Comparison of ENCODE assay signal across 1 cellular context in the genomic region with DNA sequence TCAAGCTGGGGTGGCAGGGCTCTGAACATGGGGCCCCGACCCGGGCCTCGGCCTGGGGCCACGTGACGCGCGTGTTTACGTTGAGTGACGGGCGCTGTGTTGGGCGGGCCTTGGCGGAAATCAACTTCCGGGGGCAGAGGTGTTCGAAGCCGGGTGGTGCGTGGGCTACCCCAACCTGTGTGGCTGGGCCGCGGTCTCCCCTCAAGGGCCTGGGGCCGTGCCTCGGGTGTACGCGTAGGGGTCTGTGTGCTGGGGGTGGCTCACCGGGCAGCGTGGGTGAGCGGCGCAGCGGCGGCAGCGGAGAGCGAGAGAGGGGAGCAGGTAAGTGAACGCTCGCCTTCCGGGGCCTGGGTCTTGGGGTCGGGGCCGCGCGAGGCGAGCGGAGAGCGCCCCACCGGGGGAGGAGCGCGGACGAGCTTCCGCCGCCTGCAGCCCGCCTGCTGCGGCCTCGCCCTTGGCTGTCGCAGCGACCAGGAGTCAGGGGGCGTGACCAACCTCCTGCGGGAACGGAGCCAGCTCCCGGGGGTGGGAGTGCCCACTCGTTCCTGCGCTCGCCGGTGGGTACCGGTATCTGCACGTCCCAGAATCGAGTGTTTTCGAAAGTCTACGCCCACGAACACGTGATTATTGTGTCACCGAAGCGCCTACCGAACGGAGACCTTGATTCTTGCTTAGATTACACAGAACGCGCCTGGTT.
A peak's percentile ranks its signal among the peaks of the same experiment; 100 is the strongest.
TF ChIP-seq lines count a peak whose summit lies in the region.

A gene with protein sequence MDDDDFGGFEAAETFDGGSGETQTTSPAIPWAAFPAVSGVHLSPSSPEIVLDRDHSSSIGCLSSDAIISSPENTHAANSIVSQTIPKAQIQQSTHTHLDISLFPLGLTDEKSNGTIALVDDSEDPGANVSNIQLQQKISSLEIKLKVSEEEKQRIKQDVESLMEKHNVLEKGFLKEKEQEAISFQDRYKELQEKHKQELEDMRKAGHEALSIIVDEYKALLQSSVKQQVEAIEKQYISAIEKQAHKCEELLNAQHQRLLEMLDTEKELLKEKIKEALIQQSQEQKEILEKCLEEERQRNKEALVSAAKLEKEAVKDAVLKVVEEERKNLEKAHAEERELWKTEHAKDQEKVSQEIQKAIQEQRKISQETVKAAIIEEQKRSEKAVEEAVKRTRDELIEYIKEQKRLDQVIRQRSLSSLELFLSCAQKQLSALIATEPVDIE (plus strand): TSS at position 136 of the 697 bp plus-strand sequence. CDS start 66,760 bp downstream, outside the sequence.

TF ChIP-seq in K562, 482 proteins besides CTCF, POLR2A, EP300 and RAD21 (continued from another document and continues in another):
- TF ChIP-seq, protein P1, sequence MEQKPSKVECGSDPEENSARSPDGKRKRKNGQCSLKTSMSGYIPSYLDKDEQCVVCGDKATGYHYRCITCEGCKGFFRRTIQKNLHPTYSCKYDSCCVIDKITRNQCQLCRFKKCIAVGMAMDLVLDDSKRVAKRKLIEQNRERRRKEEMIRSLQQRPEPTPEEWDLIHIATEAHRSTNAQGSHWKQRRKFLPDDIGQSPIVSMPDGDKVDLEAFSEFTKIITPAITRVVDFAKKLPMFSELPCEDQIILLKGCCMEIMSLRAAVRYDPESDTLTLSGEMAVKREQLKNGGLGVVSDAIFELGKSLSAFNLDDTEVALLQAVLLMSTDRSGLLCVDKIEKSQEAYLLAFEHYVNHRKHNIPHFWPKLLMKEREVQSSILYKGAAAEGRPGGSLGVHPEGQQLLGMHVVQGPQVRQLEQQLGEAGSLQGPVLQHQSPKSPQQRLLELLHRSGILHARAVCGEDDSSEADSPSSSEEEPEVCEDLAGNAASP (IDR thresholded peaks at IDR 0.05): no peak
- TF ChIP-seq NFIX (CRISPR knock-in tag; IDR thresholded peaks at IDR 0.05; ENCODE audit: low read depth) (0 out of 2 replicates have a peak, but pooled peaks have one; percentile 7), NCOA2 (IDR thresholded peaks at IDR 0.05; ENCODE audit: partially characterized antibody in 2 of 2) (no peak), SMARCC2 (IDR thresholded peaks at IDR 0.05; ENCODE audit: low read depth) (no peak), TBP (optimal IDR thresholded peaks at IDR 0.05; ENCODE audit: low read depth, low read length) (peak; percentile 58), ARID2 (IDR thresholded peaks at IDR 0.05) (no peak), BRF1 (IDR thresholded peaks at IDR 0.05; ENCODE audit: borderline replicate concordance, extremely low read depth, insufficient read length) (no peak), TARDBP (IDR thresholded peaks at IDR 0.05) (peak; percentile 71; the same call in 1 of the 2 replicates), MTA2 (IDR thresholded peaks at IDR 0.05; ENCODE audit: low read depth) (peak; percentile 29; the same call in 1 of the 2 replicates), ZFP30 (CRISPR knock-in tag; IDR thresholded peaks at IDR 0.05; ENCODE audit: borderline replicate concordance) (no peak), U2AF1 (optimal IDR thresholded peaks at IDR 0.05; ENCODE audit: low read depth, low read length) (peak; percentile 91), ZNF79 (CRISPR knock-in tag; IDR thresholded peaks at IDR 0.05; ENCODE audit: low read depth) (no peak), TEAD1 (CRISPR knock-in tag; IDR thresholded peaks at IDR 0.05) (peak; percentile 1 to 72; a peak in 1 of 4 replicates), RFX5 (IDR thresholded peaks at IDR 0.05; ENCODE audit: low read depth, low read length) (no peak), ETS2 (tag; IDR thresholded peaks at IDR 0.05; ENCODE audit: borderline replicate concordance, poor library complexity, severe bottlenecking) (no peak), POLR3A (IDR thresholded peaks at IDR 0.05; ENCODE audit: borderline replicate concordance, extremely low read depth, insufficient read depth, insufficient read length) (no peak), MCM2 (IDR thresholded peaks at IDR 0.05; ENCODE audit: low read depth) (no peak), MCM3 (IDR thresholded peaks at IDR 0.05) (no peak), HDAC3 (IDR thresholded peaks at IDR 0.05; ENCODE audit: borderline replicate concordance, partially characterized antibody) (no peak), MEF2A (IDR thresholded peaks at IDR 0.05; ENCODE audit: control insufficient read depth, low read depth, low read length) (no peak), HMG20A (CRISPR knock-in tag; conservative IDR thresholded peaks at IDR 0.05) (no peak), MYBL2 (IDR thresholded peaks at IDR 0.05; ENCODE audit: low read depth) (no peak), MYBL2 (CRISPR knock-in tag; IDR thresholded peaks at IDR 0.05; ENCODE audit: borderline replicate concordance) (no peak), FUS (optimal IDR thresholded peaks at IDR 0.05; ENCODE audit: low read depth, low read length) (no peak)
- TF ChIP-seq, protein P2, sequence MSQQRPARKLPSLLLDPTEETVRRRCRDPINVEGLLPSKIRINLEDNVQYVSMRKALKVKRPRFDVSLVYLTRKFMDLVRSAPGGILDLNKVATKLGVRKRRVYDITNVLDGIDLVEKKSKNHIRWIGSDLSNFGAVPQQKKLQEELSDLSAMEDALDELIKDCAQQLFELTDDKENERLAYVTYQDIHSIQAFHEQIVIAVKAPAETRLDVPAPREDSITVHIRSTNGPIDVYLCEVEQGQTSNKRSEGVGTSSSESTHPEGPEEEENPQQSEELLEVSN (IDR thresholded peaks at IDR 0.05; ENCODE audit: borderline replicate concordance in 1 of 2, extremely low read depth in 1 of 2, insufficient read depth in 1 of 2, insufficient read length in 1 of 2, low read depth in 1 of 2, low read length in 1 of 2, poor library complexity in 1 of 2, severe bottlenecking in 1 of 2): peak; percentile 88 to 90
- TF ChIP-seq, protein P3, sequence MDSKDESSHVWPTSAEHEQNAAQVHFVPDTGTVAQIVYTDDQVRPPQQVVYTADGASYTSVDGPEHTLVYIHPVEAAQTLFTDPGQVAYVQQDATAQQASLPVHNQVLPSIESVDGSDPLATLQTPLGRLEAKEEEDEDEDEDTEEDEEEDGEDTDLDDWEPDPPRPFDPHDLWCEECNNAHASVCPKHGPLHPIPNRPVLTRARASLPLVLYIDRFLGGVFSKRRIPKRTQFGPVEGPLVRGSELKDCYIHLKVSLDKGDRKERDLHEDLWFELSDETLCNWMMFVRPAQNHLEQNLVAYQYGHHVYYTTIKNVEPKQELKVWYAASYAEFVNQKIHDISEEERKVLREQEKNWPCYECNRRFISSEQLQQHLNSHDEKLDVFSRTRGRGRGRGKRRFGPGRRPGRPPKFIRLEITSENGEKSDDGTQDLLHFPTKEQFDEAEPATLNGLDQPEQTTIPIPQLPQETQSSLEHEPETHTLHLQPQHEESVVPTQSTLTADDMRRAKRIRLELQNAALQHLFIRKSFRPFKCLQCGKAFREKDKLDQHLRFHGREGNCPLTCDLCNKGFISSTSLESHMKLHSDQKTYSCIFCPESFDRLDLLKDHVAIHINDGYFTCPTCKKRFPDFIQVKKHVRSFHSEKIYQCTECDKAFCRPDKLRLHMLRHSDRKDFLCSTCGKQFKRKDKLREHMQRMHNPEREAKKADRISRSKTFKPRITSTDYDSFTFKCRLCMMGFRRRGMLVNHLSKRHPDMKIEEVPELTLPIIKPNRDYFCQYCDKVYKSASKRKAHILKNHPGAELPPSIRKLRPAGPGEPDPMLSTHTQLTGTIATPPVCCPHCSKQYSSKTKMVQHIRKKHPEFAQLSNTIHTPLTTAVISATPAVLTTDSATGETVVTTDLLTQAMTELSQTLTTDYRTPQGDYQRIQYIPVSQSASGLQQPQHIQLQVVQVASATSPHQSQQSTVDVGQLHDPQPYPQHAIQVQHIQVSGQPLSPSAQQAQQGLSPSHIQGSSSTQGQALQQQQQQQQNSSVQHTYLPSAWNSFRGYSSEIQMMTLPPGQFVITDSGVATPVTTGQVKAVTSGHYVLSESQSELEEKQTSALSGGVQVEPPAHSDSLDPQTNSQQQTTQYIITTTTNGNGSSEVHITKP (IDR thresholded peaks at IDR 0.05; ENCODE audit: partially characterized antibody): peak; percentile 24
- TF ChIP-seq, protein P4, sequence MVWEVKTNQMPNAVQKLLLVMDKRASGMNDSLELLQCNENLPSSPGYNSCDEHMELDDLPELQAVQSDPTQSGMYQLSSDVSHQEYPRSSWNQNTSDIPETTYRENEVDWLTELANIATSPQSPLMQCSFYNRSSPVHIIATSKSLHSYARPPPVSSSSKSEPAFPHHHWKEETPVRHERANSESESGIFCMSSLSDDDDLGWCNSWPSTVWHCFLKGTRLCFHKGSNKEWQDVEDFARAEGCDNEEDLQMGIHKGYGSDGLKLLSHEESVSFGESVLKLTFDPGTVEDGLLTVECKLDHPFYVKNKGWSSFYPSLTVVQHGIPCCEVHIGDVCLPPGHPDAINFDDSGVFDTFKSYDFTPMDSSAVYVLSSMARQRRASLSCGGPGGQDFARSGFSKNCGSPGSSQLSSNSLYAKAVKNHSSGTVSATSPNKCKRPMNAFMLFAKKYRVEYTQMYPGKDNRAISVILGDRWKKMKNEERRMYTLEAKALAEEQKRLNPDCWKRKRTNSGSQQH (CRISPR knock-in tag; IDR thresholded peaks at IDR 0.05): no peak
- TF ChIP-seq, protein P5, sequence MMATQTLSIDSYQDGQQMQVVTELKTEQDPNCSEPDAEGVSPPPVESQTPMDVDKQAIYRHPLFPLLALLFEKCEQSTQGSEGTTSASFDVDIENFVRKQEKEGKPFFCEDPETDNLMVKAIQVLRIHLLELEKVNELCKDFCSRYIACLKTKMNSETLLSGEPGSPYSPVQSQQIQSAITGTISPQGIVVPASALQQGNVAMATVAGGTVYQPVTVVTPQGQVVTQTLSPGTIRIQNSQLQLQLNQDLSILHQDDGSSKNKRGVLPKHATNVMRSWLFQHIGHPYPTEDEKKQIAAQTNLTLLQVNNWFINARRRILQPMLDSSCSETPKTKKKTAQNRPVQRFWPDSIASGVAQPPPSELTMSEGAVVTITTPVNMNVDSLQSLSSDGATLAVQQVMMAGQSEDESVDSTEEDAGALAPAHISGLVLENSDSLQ (IDR thresholded peaks at IDR 0.05): peak; percentile 99
- TF ChIP-seq, protein P6, sequence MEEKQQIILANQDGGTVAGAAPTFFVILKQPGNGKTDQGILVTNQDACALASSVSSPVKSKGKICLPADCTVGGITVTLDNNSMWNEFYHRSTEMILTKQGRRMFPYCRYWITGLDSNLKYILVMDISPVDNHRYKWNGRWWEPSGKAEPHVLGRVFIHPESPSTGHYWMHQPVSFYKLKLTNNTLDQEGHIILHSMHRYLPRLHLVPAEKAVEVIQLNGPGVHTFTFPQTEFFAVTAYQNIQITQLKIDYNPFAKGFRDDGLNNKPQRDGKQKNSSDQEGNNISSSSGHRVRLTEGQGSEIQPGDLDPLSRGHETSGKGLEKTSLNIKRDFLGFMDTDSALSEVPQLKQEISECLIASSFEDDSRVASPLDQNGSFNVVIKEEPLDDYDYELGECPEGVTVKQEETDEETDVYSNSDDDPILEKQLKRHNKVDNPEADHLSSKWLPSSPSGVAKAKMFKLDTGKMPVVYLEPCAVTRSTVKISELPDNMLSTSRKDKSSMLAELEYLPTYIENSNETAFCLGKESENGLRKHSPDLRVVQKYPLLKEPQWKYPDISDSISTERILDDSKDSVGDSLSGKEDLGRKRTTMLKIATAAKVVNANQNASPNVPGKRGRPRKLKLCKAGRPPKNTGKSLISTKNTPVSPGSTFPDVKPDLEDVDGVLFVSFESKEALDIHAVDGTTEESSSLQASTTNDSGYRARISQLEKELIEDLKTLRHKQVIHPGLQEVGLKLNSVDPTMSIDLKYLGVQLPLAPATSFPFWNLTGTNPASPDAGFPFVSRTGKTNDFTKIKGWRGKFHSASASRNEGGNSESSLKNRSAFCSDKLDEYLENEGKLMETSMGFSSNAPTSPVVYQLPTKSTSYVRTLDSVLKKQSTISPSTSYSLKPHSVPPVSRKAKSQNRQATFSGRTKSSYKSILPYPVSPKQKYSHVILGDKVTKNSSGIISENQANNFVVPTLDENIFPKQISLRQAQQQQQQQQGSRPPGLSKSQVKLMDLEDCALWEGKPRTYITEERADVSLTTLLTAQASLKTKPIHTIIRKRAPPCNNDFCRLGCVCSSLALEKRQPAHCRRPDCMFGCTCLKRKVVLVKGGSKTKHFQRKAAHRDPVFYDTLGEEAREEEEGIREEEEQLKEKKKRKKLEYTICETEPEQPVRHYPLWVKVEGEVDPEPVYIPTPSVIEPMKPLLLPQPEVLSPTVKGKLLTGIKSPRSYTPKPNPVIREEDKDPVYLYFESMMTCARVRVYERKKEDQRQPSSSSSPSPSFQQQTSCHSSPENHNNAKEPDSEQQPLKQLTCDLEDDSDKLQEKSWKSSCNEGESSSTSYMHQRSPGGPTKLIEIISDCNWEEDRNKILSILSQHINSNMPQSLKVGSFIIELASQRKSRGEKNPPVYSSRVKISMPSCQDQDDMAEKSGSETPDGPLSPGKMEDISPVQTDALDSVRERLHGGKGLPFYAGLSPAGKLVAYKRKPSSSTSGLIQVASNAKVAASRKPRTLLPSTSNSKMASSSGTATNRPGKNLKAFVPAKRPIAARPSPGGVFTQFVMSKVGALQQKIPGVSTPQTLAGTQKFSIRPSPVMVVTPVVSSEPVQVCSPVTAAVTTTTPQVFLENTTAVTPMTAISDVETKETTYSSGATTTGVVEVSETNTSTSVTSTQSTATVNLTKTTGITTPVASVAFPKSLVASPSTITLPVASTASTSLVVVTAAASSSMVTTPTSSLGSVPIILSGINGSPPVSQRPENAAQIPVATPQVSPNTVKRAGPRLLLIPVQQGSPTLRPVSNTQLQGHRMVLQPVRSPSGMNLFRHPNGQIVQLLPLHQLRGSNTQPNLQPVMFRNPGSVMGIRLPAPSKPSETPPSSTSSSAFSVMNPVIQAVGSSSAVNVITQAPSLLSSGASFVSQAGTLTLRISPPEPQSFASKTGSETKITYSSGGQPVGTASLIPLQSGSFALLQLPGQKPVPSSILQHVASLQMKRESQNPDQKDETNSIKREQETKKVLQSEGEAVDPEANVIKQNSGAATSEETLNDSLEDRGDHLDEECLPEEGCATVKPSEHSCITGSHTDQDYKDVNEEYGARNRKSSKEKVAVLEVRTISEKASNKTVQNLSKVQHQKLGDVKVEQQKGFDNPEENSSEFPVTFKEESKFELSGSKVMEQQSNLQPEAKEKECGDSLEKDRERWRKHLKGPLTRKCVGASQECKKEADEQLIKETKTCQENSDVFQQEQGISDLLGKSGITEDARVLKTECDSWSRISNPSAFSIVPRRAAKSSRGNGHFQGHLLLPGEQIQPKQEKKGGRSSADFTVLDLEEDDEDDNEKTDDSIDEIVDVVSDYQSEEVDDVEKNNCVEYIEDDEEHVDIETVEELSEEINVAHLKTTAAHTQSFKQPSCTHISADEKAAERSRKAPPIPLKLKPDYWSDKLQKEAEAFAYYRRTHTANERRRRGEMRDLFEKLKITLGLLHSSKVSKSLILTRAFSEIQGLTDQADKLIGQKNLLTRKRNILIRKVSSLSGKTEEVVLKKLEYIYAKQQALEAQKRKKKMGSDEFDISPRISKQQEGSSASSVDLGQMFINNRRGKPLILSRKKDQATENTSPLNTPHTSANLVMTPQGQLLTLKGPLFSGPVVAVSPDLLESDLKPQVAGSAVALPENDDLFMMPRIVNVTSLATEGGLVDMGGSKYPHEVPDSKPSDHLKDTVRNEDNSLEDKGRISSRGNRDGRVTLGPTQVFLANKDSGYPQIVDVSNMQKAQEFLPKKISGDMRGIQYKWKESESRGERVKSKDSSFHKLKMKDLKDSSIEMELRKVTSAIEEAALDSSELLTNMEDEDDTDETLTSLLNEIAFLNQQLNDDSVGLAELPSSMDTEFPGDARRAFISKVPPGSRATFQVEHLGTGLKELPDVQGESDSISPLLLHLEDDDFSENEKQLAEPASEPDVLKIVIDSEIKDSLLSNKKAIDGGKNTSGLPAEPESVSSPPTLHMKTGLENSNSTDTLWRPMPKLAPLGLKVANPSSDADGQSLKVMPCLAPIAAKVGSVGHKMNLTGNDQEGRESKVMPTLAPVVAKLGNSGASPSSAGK (IDR thresholded peaks at IDR 0.05): peak; percentile 95
